In the genomic region with DNA sequence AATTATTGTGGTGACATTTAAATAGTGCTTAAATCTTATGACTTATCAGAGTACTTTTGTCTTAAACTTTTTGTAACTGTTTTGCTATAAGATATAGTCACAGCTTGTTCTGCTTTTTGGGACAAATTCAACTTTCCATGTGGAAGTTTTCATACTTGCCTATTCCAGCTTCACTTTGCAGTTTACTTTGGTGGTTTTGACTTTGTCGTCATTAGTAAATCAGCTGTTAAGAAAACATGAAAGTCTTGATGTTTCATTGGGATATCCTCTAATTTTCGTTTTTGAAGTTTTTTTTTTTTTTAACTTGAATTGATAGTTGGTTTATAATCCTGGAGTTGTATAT, we compare ENCODE assay signal across 13 cellular contexts. TPM values are rescaled to one million over a fixed set of nuclear protein-coding genes. Genes with fewer than 3 reads are reported as not detected.
DNase-seq lines count a peak whose midpoint lies in the region; ATAC-seq and TF ChIP-seq lines count a peak whose summit lies in the region.
"Had no signal": no experiment of that assay in that cellular context is flagged by ENCODE, and none has a peak within 500 bp of the region (broad histone marks: within the 10 kb centered on the region; RNA-seq: fewer than 3 reads in every experiment).

No MANE protein-coding gene starts in this region.

- H3K27me3 ChIP-seq in IMR-90 (ENCODE audit: control insufficient read depth, insufficient read depth, low read length) = no peaks in the 10 kb centered on the region
- no peaks in the 10 kb centered on the region for H3K27me3 ChIP-seq in naive thymus-derived CD4-positive, alpha-beta T cell (ENCODE audit: control insufficient read depth in 2 of 2, insufficient read depth in 2 of 2, low read length in 2 of 2)

- H3K9ac ChIP-seq in IMR-90 (ENCODE audit: low read depth, low read length) = no peak overlapping the region

- DNase-seq in CD14-positive monocyte (ENCODE audit: low spot score) (no peak), IMR-90 (peak; percentile 63), chondrocyte (ENCODE audit: low spot score) (no peak), RPMI8226 (no peak), MV-4-11 (lab: John Stamatoyannopoulos, UW) (no peak), ACHN (no peak), NCI-H2029 treated with DMSO at 0.1 percent for 48 hours (lab: John Stamatoyannopoulos, UW) (no peak)
- no peak for DNase-seq in naive thymus-derived CD4-positive, alpha-beta T cell
- DNase-seq: head of caudate nucleus, NCI-H187, T-helper 9 cell had no signal

- peak overlapping the region; percentile 39; the same call in 1 of the 2 replicates for H3K23ac ChIP-seq in IMR-90 (ENCODE audit: low read depth, low read length)

- H3K27ac Mint-ChIP-seq in CD14-positive monocyte = peak overlapping the region; percentile 98 to 100 (median 99)
- H3K27ac Mint-ChIP-seq in chondrocyte (ENCODE audit: unreplicated experiment) = peak overlapping the region; percentile 67
- peak overlapping the region in 7 of 9 donors; percentile 30 to 79 (median 54) for H3K27ac Mint-ChIP-seq in naive thymus-derived CD4-positive, alpha-beta T cell

- H3K4me2 ChIP-seq in IMR-90 (ENCODE audit: low read depth, low read length) = peak overlapping the region; percentile 65; the same call in 1 of the 2 replicates

- H3K4me3 Mint-ChIP-seq in CD14-positive monocyte (peak overlapping the region in 1 of 2 donors; percentile 64), chondrocyte (ENCODE audit: unreplicated experiment) (no peak overlapping the region)
- H3K4me3 Mint-ChIP-seq in naive thymus-derived CD4-positive, alpha-beta T cell = peak overlapping the region in 2 of 10 donors; percentile 9 to 49

- H2AK9ac ChIP-seq in IMR-90 (replicated peaks; ENCODE audit: low read depth, low read length, poor library complexity) = no peak overlapping the region

- peaks cover 2% of the 10 kb centered on the region; the same call in 1 of the 2 replicates for H3K36me3 ChIP-seq in IMR-90 (ENCODE audit: control insufficient read depth, insufficient read depth, low read length)
- H3K36me3 ChIP-seq in naive thymus-derived CD4-positive, alpha-beta T cell (ENCODE audit: control insufficient read depth in 2 of 3, insufficient read depth in 3 of 3, low read length in 3 of 3) = peaks cover 0 to 14% (median 1%) of the 10 kb centered on the region in 3 experiments

- TF ChIP-seq CTCF in CD14-positive monocyte (IDR thresholded peaks at IDR 0.05) = no peak
- no peak for TF ChIP-seq CTCF in IMR-90 (conservative IDR thresholded peaks at IDR 0.05; ENCODE audit: low read depth, low read length)
- TF ChIP-seq CTCF in chondrocyte (IDR thresholded peaks at IDR 0.05) = no peak

- intact Hi-C loops in CD14-positive monocyte (cut with micrococcal nuclease) (loop anchor here in 1 of 2 donors (5.0 to 10.0 kb wide), 2 partner anchors 35 to 188 kb away; no protein-coding TSS in a partner anchor), IMR-90 (cut with micrococcal nuclease) (loop anchor here (2.0 kb wide), 1 partner anchor 18 kb away; no protein-coding TSS in a partner anchor)
- intact Hi-C loops in naive thymus-derived CD4-positive, alpha-beta T cell (cut with micrococcal nuclease) = loop anchor here (2.0 kb wide), 1 partner anchor 32 kb away; a partner anchor contains a TSS

- peak overlapping the region; percentile 49; the same call in 1 of the 2 replicates for H3K4ac ChIP-seq in IMR-90 (ENCODE audit: low read depth, low read length)

- no TSS peak for BruUV-seq in IMR-90 (replicated peaks; lab: Mats Ljungman, UMichigan)

- H4K20me1 ChIP-seq in IMR-90 (ENCODE audit: insufficient read depth, low read length) = no peaks in the 10 kb centered on the region

- H3K27me3 Mint-ChIP-seq in CD14-positive monocyte (ENCODE audit: low read depth in 3 of 3) = no peaks in the 10 kb centered on the region
- no peaks in the 10 kb centered on the region for H3K27me3 Mint-ChIP-seq in chondrocyte (ENCODE audit: low read depth)
- no peaks in the 10 kb centered on the region for H3K27me3 Mint-ChIP-seq in naive thymus-derived CD4-positive, alpha-beta T cell

- peak overlapping the region; percentile 50; the same call in 1 of the 2 replicates for H3K27ac ChIP-seq in IMR-90 (ENCODE audit: insufficient read depth, low read length)
- H3K27ac ChIP-seq in naive thymus-derived CD4-positive, alpha-beta T cell (ENCODE audit: low read depth, low read length) = no peak overlapping the region

- H3K18ac ChIP-seq in IMR-90 (ENCODE audit: low read depth, low read length) = peak overlapping the region; percentile 21; the same call in 1 of the 2 replicates

- H2BK120ac ChIP-seq in IMR-90 (ENCODE audit: low read depth, low read length) = peak overlapping the region; percentile 40; the same call in 1 of the 2 replicates

- no peaks in the 10 kb centered on the region for H3K9me3 ChIP-seq in IMR-90 (ENCODE audit: control insufficient read depth, insufficient read depth, low read length)
- H3K9me3 ChIP-seq in naive thymus-derived CD4-positive, alpha-beta T cell (ENCODE audit: control insufficient read depth in 2 of 3, low read length in 3 of 3) = no peaks in the 10 kb centered on the region

- H2BK15ac ChIP-seq in IMR-90 (ENCODE audit: low read depth, low read length) = no peak overlapping the region; the same call in 2 of the 3 replicates

- no peaks in the 10 kb centered on the region; the same call in 1 of the 2 replicates for H3K9me1 ChIP-seq in IMR-90 (ENCODE audit: insufficient read depth, low read length)

- peaks cover 42 to 44% of the 10 kb centered on the region in 2 donors for H3K36me3 Mint-ChIP-seq in CD14-positive monocyte
- peaks cover 13% of the 10 kb centered on the region for H3K36me3 Mint-ChIP-seq in chondrocyte (ENCODE audit: low read depth)
- peaks cover 28 to 66% (median 61%) of the 10 kb centered on the region in 5 donors for H3K36me3 Mint-ChIP-seq in naive thymus-derived CD4-positive, alpha-beta T cell

- peak overlapping the region; percentile 95 for H2BK5ac ChIP-seq in IMR-90 (ENCODE audit: low read depth, low read length, poor library complexity, severe bottlenecking)

- in situ Hi-C loops in IMR-90 (cut with MboI; ENCODE audit: low sequenced_read_pairs) (no loop called here), ACHN (cut with HindIII; ENCODE audit: low pct_ligation_motif_present, low pct_unique_long_range_greater_than_20kb, low sequenced_read_pairs) (no loop called here)

- no peak overlapping the region for H3K4me3 ChIP-seq in IMR-90 (ENCODE audit: insufficient read depth, low read depth, low read length)
- no peak overlapping the region for H3K4me3 ChIP-seq in naive thymus-derived CD4-positive, alpha-beta T cell (ENCODE audit: low read length)
- H3K4me3 ChIP-seq: coronary artery, lung had no signal

- CTCF ChIA-PET in IMR-90 (lab: Yijun Ruan, JAX) = interaction anchor here (0.6 to 1.2 kb wide), 4 partner anchors 17 to 1805 kb away, joined by 3 to 6 read pairs (median 4); no protein-coding TSS in a partner anchor
- CTCF ChIA-PET in naive thymus-derived CD4-positive, alpha-beta T cell (lab: Charles Lee) = interaction anchor here (0.7 kb wide), 1 partner anchor 788 kb away, joined by 4 read pairs; no protein-coding TSS in a partner anchor

- peak overlapping the region; percentile 48; the same call in 1 of the 2 replicates for H3K56ac ChIP-seq in IMR-90 (ENCODE audit: extremely low read depth, insufficient read depth, low read length)

- peaks cover 14% of the 10 kb centered on the region for H3K4me1 ChIP-seq in IMR-90 (ENCODE audit: control insufficient read depth, insufficient read depth, low read length)
- peaks cover 0 to 5% of the 10 kb centered on the region in 2 donors for H3K4me1 ChIP-seq in naive thymus-derived CD4-positive, alpha-beta T cell (ENCODE audit: control insufficient read depth in 2 of 2, insufficient read depth in 2 of 2, low read length in 2 of 2)

- H3K9me3 Mint-ChIP-seq in CD14-positive monocyte = peaks cover 0 to 4% (median 0%) of the 10 kb centered on the region in 7 donors
- H3K9me3 Mint-ChIP-seq in chondrocyte (ENCODE audit: low read depth) = peaks cover 6% of the 10 kb centered on the region
- peaks cover 0 to 21% (median 2%) of the 10 kb centered on the region in 11 donors for H3K9me3 Mint-ChIP-seq in naive thymus-derived CD4-positive, alpha-beta T cell

- H4K5ac ChIP-seq in IMR-90 (ENCODE audit: low read depth, low read length) = 0 out of 2 replicates have a peak overlapping the region, but pooled peaks have one; percentile 46

- WGBS in IMR-90 (ENCODE audit: extremely low coverage in 2 of 2, insufficient read length in 1 of 2), 2 experiments = no CpG with 5 or more reads among the region's 2 CpGs

- 0 out of 2 replicates have a peak overlapping the region, but pooled peaks have one; percentile 10 for H3K14ac ChIP-seq in IMR-90 (replicated peaks; ENCODE audit: low read depth, low read length)

- TF ChIP-seq POLR2A in IMR-90 (IDR thresholded peaks at IDR 0.05; ENCODE audit: low read depth, low read length) = no peak

- no peak overlapping the region for H2AK5ac ChIP-seq in IMR-90 (ENCODE audit: low read depth, low read length)

- peak overlapping the region in 1 of 2 experiments; percentile 45; a peak in 1 of 4 replicates for H4K8ac ChIP-seq in IMR-90 (ENCODE audit: low read depth in 2 of 2, low read length in 2 of 2)

- H3K79me1 ChIP-seq in IMR-90 (ENCODE audit: low read depth in 1 of 2, low read length in 2 of 2) = peaks cover 15 to 35% of the 10 kb centered on the region in 2 experiments

- POLR2A ChIA-PET in IMR-90 (lab: Charles Lee; ENCODE audit: unreplicated experiment) = interaction anchor here (1.0 kb wide), 1 partner anchor 15 kb away, joined by 3 read pairs; no protein-coding TSS in a partner anchor
- POLR2A ChIA-PET in naive thymus-derived CD4-positive, alpha-beta T cell (lab: Charles Lee) = interaction anchor here (0.6 kb wide), 1 partner anchor 1528 kb away, joined by 3 read pairs; no protein-coding TSS in a partner anchor

- ATAC-seq in IMR-90 (ENCODE audit: low read depth) = no peak; the same call in 1 of the 2 replicates
- ATAC-seq in naive thymus-derived CD4-positive, alpha-beta T cell = no peak

- no peak overlapping the region for H2AFZ ChIP-seq in IMR-90 (replicated peaks; ENCODE audit: low read length, poor library complexity)

- H3K4me1 Mint-ChIP-seq in CD14-positive monocyte (peaks cover 54% of the 10 kb centered on the region), chondrocyte (ENCODE audit: low read depth) (peaks cover 59% of the 10 kb centered on the region)
- peaks cover 10 to 48% (median 40%) of the 10 kb centered on the region in 7 donors for H3K4me1 Mint-ChIP-seq in naive thymus-derived CD4-positive, alpha-beta T cell

- dilution Hi-C loops in IMR-90 (cut with HindIII; ENCODE audit: low sequenced_read_pairs, unreplicated experiment) = no loop called here

- H2BK20ac ChIP-seq in IMR-90 (ENCODE audit: low read depth, low read length) = 0 out of 2 replicates have a peak overlapping the region, but pooled peaks have one; percentile 9

- TF ChIP-seq RAD21 in IMR-90 (IDR thresholded peaks at IDR 0.05; ENCODE audit: low read length) = no peak

- peak overlapping the region; percentile 58; the same call in 1 of the 2 replicates for H4K91ac ChIP-seq in IMR-90 (ENCODE audit: insufficient read depth, low read depth, low read length)

RNA-seq across cellular contexts. Expression of a gene that starts 31.3 kb away (rescaled TPM):
- polyA plus RNA-seq in CD14-positive monocyte (10 to 100 TPM; 33.2 to 34.4 TPM), IMR-90 (2012; rRNA removed) (24.2 and 25.2 TPM in 2 replicates)
- total RNA-seq in IMR-90 (2012; rRNA removed) (43.3 and 46.8 TPM in 2 replicates), chondrocyte (19.8 to 26.5 TPM (median 24.9 TPM) in 3 replicates)
- polyA plus RNA-seq in IMR-90 (2012; cell fraction: cytosol; rRNA removed) = 15.6 and 16.9 TPM in 2 replicates
- 15.2 and 27.1 TPM in 2 replicates for polyA plus RNA-seq in IMR-90 (2012; cell fraction: nucleus; rRNA removed; ENCODE audit: low replicate concordance)
- total RNA-seq in naive thymus-derived CD4-positive, alpha-beta T cell = 10 to 100 TPM; 26.0 to 45.2 (median 41.4) TPM
- 10 to 100 TPM; 30.3 to 39.1 TPM for polyA plus RNA-seq in naive thymus-derived CD4-positive, alpha-beta T cell

RNA-seq across cellular contexts. Expression of a gene that starts 32.0 kb away (rescaled TPM):
- polyA plus RNA-seq in CD14-positive monocyte (10 to 100 TPM; 13.7 to 17.4 TPM), IMR-90 (2012; rRNA removed) (65.8 and 66.0 TPM in 2 replicates)
- total RNA-seq in IMR-90 (2012; rRNA removed) (151 and 196 TPM in 2 replicates), chondrocyte (101 to 109 TPM (median 108 TPM) in 3 replicates)
- 21.7 and 28.1 TPM in 2 replicates for polyA plus RNA-seq in IMR-90 (2012; cell fraction: cytosol; rRNA removed)
- polyA plus RNA-seq in IMR-90 (2012; cell fraction: nucleus; rRNA removed; ENCODE audit: low replicate concordance) = 39.6 and 175 TPM in 2 replicates
- 10 to 100 TPM; 32.9 to 56.1 (median 47.3) TPM for total RNA-seq in naive thymus-derived CD4-positive, alpha-beta T cell
- polyA plus RNA-seq in naive thymus-derived CD4-positive, alpha-beta T cell = 10 to 100 TPM; 11.6 to 19.6 TPM
